1 cellular context compared by ENCODE assay signal in genomic region chr1:233972951-233973635, GRCh38.
A peak's percentile ranks its signal among the peaks of the same experiment; 100 is the strongest.
TF ChIP-seq lines count a peak whose summit lies in the region.

No MANE protein-coding gene starts in this region.

TF ChIP-seq in K562, 482 proteins besides CTCF, POLR2A, EP300 and RAD21 (continued from another document and continues in another):
- TF ChIP-seq RHOXF2B (CRISPR knock-in tag; conservative IDR thresholded peaks at IDR 0.05) = peak; percentile 69; the same call in 1 of the 2 replicates
- TF ChIP-seq ZNF639 (CRISPR knock-in tag; conservative IDR thresholded peaks at IDR 0.05 in 1 of 2, IDR thresholded peaks at IDR 0.05 in 1 of 2) = peak in 1 of 2 experiments; percentile 92; a peak in 2 of 4 replicates
- peak; percentile 62; the same call in 1 of the 2 replicates for TF ChIP-seq NBN (IDR thresholded peaks at IDR 0.05; ENCODE audit: low read depth)
- no peak for TF ChIP-seq ILF3 (IDR thresholded peaks at IDR 0.05; ENCODE audit: borderline replicate concordance)
- TF ChIP-seq ZNF644 (tag; IDR thresholded peaks at IDR 0.05; ENCODE audit: low read depth) = peak; percentile 57; the same call in 1 of the 2 replicates
- TF ChIP-seq STAT6 (CRISPR knock-in tag; IDR thresholded peaks at IDR 0.05) = no peak
- TF ChIP-seq RFX5 (IDR thresholded peaks at IDR 0.05; ENCODE audit: low read depth, low read length) = no peak
- peak; percentile 89 for TF ChIP-seq HDAC8 (tag; IDR thresholded peaks at IDR 0.05)
- peak; percentile 74 to 87 for TF ChIP-seq MNT (conservative IDR thresholded peaks at IDR 0.05)
- TF ChIP-seq ZNF57 (CRISPR knock-in tag; IDR thresholded peaks at IDR 0.05) = no peak
- peak; percentile 76; the same call in 1 of the 2 replicates for TF ChIP-seq PATZ1 (CRISPR knock-in tag; IDR thresholded peaks at IDR 0.05; ENCODE audit: borderline replicate concordance)
- TF ChIP-seq AFF4 (CRISPR knock-in tag; IDR thresholded peaks at IDR 0.05) = no peak
- TF ChIP-seq BDP1 (IDR thresholded peaks at IDR 0.05; ENCODE audit: insufficient read depth, insufficient read length) = no peak
- peak; percentile 76; the same call in 1 of the 2 replicates for TF ChIP-seq NFXL1 (CRISPR knock-in tag; IDR thresholded peaks at IDR 0.05)
- peak; percentile 83 for TF ChIP-seq MAFK (IDR thresholded peaks at IDR 0.05; ENCODE audit: low read length)
- no peak for TF ChIP-seq ZBTB49 (CRISPR knock-in tag; IDR thresholded peaks at IDR 0.05; ENCODE audit: borderline replicate concordance)
- no peak for TF ChIP-seq NCOA4 (IDR thresholded peaks at IDR 0.05; ENCODE audit: partially characterized antibody)
- TF ChIP-seq POU5F1 (IDR thresholded peaks at IDR 0.05; ENCODE audit: borderline replicate concordance, low read depth, low read length, partially characterized antibody) = no peak
- TF ChIP-seq AFF1 (IDR thresholded peaks at IDR 0.05; ENCODE audit: low read depth in 1 of 2, partially characterized antibody in 2 of 2) = peak; percentile 41 to 86
- TF ChIP-seq BHLHE40 (IDR thresholded peaks at IDR 0.05; ENCODE audit: low read length) = peak; percentile 84
- TF ChIP-seq E2F6 (IDR thresholded peaks at IDR 0.05; ENCODE audit: borderline replicate concordance in 1 of 2, extremely low read depth in 1 of 2, insufficient read depth in 1 of 2, insufficient read length in 1 of 2, low read depth in 1 of 2, low read length in 1 of 2, poor library complexity in 1 of 2, severe bottlenecking in 1 of 2) = peak; percentile 78 to 85
- no peak for TF ChIP-seq PCBP2 (IDR thresholded peaks at IDR 0.05; ENCODE audit: low read depth, low read length, poor library complexity, severe bottlenecking)
- TF ChIP-seq FIP1L1 (IDR thresholded peaks at IDR 0.05; ENCODE audit: low read depth, low read length, poor library complexity, severe bottlenecking) = no peak
- peak; percentile 76 for TF ChIP-seq SOX6 (IDR thresholded peaks at IDR 0.05)
- TF ChIP-seq TEAD4 (IDR thresholded peaks at IDR 0.05; ENCODE audit: low read length) = peak; percentile 70
- TF ChIP-seq TEAD4 (CRISPR knock-in tag; IDR thresholded peaks at IDR 0.05; ENCODE audit: borderline replicate concordance) = no peak
- TF ChIP-seq ARID4B (CRISPR knock-in tag; IDR thresholded peaks at IDR 0.05) = no peak
- TF ChIP-seq HNRNPL (IDR thresholded peaks at IDR 0.05; ENCODE audit: low read depth, low read length) = no peak
- no peak for TF ChIP-seq POLR2AphosphoS2 (IDR thresholded peaks at IDR 0.05; ENCODE audit: low read length)
- TF ChIP-seq TCF7L2 (IDR thresholded peaks at IDR 0.05; ENCODE audit: low read depth, low read length) = no peak
